In the genomic region with DNA sequence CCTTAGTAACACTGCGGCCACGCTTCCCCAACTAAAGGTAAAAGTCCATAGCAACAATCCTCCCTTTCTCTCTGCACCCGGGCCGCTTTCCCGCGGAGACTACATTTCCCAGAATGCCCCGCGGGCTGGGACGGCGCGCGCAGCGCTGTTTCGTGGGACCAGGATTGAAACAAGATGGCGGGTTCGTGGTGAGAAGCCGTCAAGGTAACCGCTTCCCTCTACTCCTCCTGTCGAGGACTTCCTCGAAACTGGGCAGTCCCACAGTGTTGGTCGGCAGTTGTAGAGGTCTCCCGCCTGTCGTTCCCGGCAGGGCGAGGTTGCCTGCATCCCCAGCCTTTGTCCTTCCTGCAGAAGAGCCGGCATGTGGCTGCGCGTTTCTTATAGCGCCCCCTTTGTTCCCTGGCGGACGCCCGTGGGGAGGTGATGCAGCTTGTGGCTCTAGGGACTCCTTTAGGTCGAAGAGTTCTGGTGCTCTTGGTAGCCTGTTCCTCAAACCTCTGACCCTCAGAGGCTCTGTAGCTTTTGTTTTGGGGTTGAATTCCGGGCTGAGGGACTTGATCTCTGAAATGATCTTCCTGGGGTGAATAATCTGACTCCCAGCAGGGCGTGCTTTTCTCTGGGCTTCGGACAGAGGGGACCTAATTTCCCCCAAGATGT, we compare ENCODE assay signal across 1 cellular context.
A peak's percentile ranks its signal among the peaks of the same experiment; 100 is the strongest.
TF ChIP-seq lines count a peak whose summit lies in the region.

TSS of gene MRPL42 (plus strand) at position 164 of the 657 bp plus-strand sequence. CDS start 1,772 bp downstream, outside the sequence.

TF ChIP-seq in HepG2, 621 proteins besides CTCF, POLR2A, EP300 and RAD21 (continued from another document and continues in another):
- TF ChIP-seq ZNF574 (CRISPR knock-in tag; IDR thresholded peaks at IDR 0.05) (peak; percentile 95), PHF8 (CRISPR knock-in tag; IDR thresholded peaks at IDR 0.05) (peak; percentile 91), SRSF1 (optimal IDR thresholded peaks at IDR 0.05; ENCODE audit: low read depth, low read length) (peak; percentile 55), ZNF44 (CRISPR knock-in tag; IDR thresholded peaks at IDR 0.05) (peak; percentile 67; the same call in 1 of the 2 replicates), ZNF207 (IDR thresholded peaks at IDR 0.05; ENCODE audit: borderline replicate concordance) (no peak), NRL (CRISPR knock-in tag; IDR thresholded peaks at IDR 0.05; ENCODE audit: borderline replicate concordance) (peak; percentile 89; the same call in 1 of the 2 replicates), ZSCAN21 (CRISPR knock-in tag; IDR thresholded peaks at IDR 0.05; ENCODE audit: borderline replicate concordance) (peak; percentile 72; the same call in 1 of the 2 replicates), STAG1 (CRISPR knock-in tag; IDR thresholded peaks at IDR 0.05) (peak; percentile 47), ZNF776 (CRISPR knock-in tag; IDR thresholded peaks at IDR 0.05) (peak; percentile 74; the same call in 1 of the 2 replicates), ZSCAN31 (CRISPR knock-in tag; IDR thresholded peaks at IDR 0.05; ENCODE audit: low read depth) (peak; percentile 61; the same call in 1 of the 2 replicates), NFAT5 (CRISPR knock-in tag; IDR thresholded peaks at IDR 0.05) (peak; percentile 83; the same call in 1 of the 2 replicates), ARID5B (CRISPR knock-in tag; IDR thresholded peaks at IDR 0.05) (peak; percentile 52; the same call in 1 of the 2 replicates), RCOR2 (CRISPR knock-in tag; IDR thresholded peaks at IDR 0.05) (no peak; the same call in 1 of the 2 replicates), SMC3 (IDR thresholded peaks at IDR 0.05; ENCODE audit: low read length) (no peak), HNF4G (IDR thresholded peaks at IDR 0.05; ENCODE audit: borderline replicate concordance, low read depth, low read length) (0 out of 2 replicates have a peak, but pooled peaks have one; percentile 51), HNF4G (CRISPR knock-in tag; IDR thresholded peaks at IDR 0.05; ENCODE audit: borderline replicate concordance, low read depth) (no peak), ZHX2 (IDR thresholded peaks at IDR 0.05; ENCODE audit: low read depth) (peak; percentile 90), ZHX2 (CRISPR knock-in tag; IDR thresholded peaks at IDR 0.05; ENCODE audit: borderline replicate concordance) (no peak), SALL1 (CRISPR knock-in tag; IDR thresholded peaks at IDR 0.05) (peak; percentile 90), ATM (IDR thresholded peaks at IDR 0.05; ENCODE audit: borderline replicate concordance) (no peak)
- TF ChIP-seq, protein P1, sequence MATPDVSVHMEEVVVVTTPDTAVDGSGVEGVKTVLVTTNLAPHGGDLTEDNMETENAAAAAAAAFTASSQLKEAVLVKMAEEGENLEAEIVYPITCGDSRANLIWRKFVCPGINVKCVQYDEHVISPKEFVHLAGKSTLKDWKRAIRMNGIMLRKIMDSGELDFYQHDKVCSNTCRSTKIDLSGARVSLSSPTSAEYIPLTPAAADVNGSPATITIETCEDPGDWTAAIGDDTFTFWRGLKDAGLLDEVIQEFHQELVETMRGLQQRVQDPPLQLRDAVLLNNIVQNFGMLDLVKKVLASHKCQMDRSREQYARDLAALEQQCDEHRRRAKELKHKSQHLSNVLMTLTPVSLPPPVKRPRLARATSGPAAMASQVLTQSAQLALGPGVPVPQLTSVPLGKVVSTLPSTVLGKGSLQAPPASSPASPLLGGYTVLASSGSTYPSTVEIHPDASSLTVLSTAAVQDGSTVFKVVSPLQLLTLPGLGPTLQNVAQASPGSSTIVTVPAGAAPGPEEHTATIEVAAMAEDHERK (CRISPR knock-in tag; IDR thresholded peaks at IDR 0.05; ENCODE audit: low read depth): peak; percentile 66
- TF ChIP-seq, protein P2, sequence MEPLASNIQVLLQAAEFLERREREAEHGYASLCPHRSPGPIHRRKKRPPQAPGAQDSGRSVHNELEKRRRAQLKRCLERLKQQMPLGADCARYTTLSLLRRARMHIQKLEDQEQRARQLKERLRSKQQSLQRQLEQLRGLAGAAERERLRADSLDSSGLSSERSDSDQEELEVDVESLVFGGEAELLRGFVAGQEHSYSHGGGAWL (CRISPR knock-in tag; IDR thresholded peaks at IDR 0.05): peak; percentile 68
- TF ChIP-seq, protein P3, sequence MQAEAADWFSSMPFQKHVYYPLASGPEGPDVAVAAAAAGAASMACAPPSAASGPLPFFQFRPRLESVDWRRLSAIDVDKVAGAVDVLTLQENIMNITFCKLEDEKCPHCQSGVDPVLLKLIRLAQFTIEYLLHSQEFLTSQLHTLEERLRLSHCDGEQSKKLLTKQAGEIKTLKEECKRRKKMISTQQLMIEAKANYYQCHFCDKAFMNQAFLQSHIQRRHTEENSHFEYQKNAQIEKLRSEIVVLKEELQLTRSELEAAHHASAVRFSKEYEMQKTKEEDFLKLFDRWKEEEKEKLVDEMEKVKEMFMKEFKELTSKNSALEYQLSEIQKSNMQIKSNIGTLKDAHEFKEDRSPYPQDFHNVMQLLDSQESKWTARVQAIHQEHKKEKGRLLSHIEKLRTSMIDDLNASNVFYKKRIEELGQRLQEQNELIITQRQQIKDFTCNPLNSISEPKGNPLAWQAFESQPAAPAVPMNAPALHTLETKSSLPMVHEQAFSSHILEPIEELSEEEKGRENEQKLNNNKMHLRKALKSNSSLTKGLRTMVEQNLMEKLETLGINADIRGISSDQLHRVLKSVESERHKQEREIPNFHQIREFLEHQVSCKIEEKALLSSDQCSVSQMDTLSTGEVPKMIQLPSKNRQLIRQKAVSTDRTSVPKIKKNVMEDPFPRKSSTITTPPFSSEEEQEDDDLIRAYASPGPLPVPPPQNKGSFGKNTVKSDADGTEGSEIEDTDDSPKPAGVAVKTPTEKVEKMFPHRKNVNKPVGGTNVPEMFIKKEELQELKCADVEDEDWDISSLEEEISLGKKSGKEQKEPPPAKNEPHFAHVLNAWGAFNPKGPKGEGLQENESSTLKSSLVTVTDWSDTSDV (CRISPR knock-in tag; IDR thresholded peaks at IDR 0.05): no peak
